ENCODE assay signal across 22 cellular contexts in the genomic region with DNA sequence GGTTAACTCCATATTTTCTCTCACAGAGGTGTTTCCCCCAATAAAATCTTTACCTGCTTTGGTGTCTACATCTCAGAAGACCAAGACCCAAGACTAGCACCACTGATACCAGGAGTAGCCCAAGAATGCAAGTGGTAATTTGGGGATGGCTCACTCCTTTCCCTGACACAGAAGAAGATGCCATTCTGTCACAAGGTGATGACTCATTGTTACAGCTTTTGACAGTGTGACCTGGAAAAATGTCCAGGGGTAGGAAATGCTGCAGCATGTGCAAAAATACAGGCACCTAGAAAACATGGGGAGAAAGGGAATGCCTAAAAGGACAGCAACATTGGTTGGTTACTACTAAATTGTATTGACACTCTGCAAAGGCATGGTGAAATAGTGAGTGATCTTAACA.
"Had no signal": no experiment of that assay in that cellular context is flagged by ENCODE, and none has a peak within 500 bp of the region (broad histone marks: within the 10 kb centered on the region; RNA-seq: fewer than 3 reads in every experiment).

No MANE protein-coding gene starts in this region.

- H3K27ac ChIP-seq: brain microvascular endothelial cell, spleen, testis had no signal

- DNase-seq: activated CD8-positive, alpha-beta memory T cell treated with anti-CD3 and anti-CD28 coated beads, Interleukin-2, amount 50 U/mL, for 4 hours; activated T-cell treated with anti-CD3 and anti-CD28 coated beads, Interleukin-2, amount 50 U/mL, for 24 hours; aorta; brain microvascular endothelial cell; caudate nucleus; effector CD8-positive, alpha-beta T cell; erythroblast; foreskin melanocyte; immature natural killer cell; kidney glomerular epithelial cell; left ventricle myocardium superior; mammary epithelial cell; midbrain; natural killer cell; retina; spleen; stimulated activated CD4-positive, alpha-beta T cell treated with anti-CD3 and anti-CD28 coated beads, Interleukin-4, amount 100 ng/mL, for 1 hour; stimulated activated naive CD4-positive, alpha-beta T cell; testis had no signal

- H3K9me3 ChIP-seq: testis had no signal

- H3K36me3 ChIP-seq: brain microvascular endothelial cell, spleen had no signal

- H3K27me3 ChIP-seq: brain microvascular endothelial cell, spleen, testis had no signal

- ATAC-seq: activated naive CD4-positive, alpha-beta T cell treated with anti-CD3 and anti-CD28 coated beads, Interleukin-2, amount 50 U/mL, for 72 hours; activated T-helper 17 cell treated with anti-CD3 and anti-CD28 coated beads, Interleukin-2, amount 50 U/mL, for 72 hours; left ventricle myocardium superior; natural killer cell; WTC11 had no signal

- H3K4me3 ChIP-seq: spleen, testis had no signal

- H3K4me1 ChIP-seq: spleen, testis had no signal
